Comparison of ENCODE assay signal across 24 cellular contexts in the genomic region with DNA sequence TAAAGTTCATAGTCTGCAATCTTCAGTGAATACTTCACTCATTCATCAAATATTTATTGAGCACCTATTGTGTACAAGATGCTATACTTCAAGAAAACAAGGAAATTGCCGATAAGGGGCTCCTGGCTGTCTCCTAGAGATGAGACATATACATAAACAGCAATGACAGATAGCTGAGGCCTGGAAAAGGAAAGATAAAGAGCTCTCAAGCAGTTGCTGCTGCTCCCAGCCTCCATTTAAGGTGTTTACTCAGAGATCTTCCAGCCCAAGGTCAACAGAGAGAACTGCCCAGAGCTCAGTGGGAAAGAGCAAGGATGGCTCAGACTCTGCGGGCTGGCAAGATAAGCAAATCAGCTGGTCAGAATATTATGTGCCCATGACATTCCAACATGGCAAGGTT. TPM values are rescaled to one million over a fixed set of nuclear protein-coding genes. Genes with fewer than 3 reads are reported as not detected.
"Had no signal": no experiment of that assay in that cellular context is flagged by ENCODE, and none has a peak within 500 bp of the region (broad histone marks: within the 10 kb centered on the region; RNA-seq: fewer than 3 reads in every experiment).

No MANE protein-coding gene starts in this region.

- H3K27me3 ChIP-seq: MG63, SJCRH30 had no signal

- H3K27ac ChIP-seq: RWPE1, SJCRH30 had no signal

- H3K4me3 ChIP-seq: MG63, SJCRH30 had no signal

- H3K4me1 ChIP-seq: SJCRH30 had no signal

- ATAC-seq: Panc1, PC-3, SK-N-SH treated with all-trans-retinoic acid at 6 μM for 48 hours had no signal

- H3K36me3 ChIP-seq: MG63, SJCRH30 had no signal

- H3K9me3 ChIP-seq: MG63, SJCRH30 had no signal

- DNase-seq: Karpas-422, KG1, MG63, NCI-H1092, NCI-H1105 treated with DMSO at 0.1 percent for 48 hours, NCI-H1417 treated with DMSO at 0.1 percent for 48 hours, NCI-H146, NCI-H1694 treated with DMSO at 0.1 percent for 48 hours, NCI-H1930, NCI-H2081, NCI-H2107, NCI-H2227 treated with DMSO at 0.1 percent for 48 hours, NCI-H446, NCI-H510A, NCI-H524 treated with DMSO at 0.1 percent for 48 hours, NCI-H69, NCI-H774, PC-3, SHP77 treated with DMSO at 0.1 percent for 48 hours, SJCRH30 had no signal

RNA-seq across cellular contexts. Expression of gene SLC14A2, which starts 3.3 kb away (rescaled TPM):
- total RNA-seq: HT-29, PC-3, SJCRH30 had no signal
